In genomic region chr5:1593785-1594335, GRCh38 we compare ENCODE assay signal across 8 cellular contexts.
A peak's percentile ranks its signal among the peaks of the same experiment; 100 is the strongest.
DNase-seq lines count a peak whose midpoint lies in the region; ATAC-seq and TF ChIP-seq lines count a peak whose summit lies in the region.
"Not testable (repeated sequence)": the region's sequence is repeated elsewhere in the genome, so short reads cannot be mapped to it uniquely, and the experiment has no call there.

No MANE protein-coding gene starts in this region.

- not testable (repeated sequence) for H3K27ac Mint-ChIP-seq in GM23338; activated CD4-positive, alpha-beta T cell treated with anti-CD3 and anti-CD28 coated beads, Interleukin-2, amount 10 ng/mL, durations not matched to agents 24 days and 14 days; neural progenitor cell

- peak; percentile 9 for ATAC-seq in GM23338

- H3K4me1 Mint-ChIP-seq in GM23338 (peaks cover 11% of the 10 kb centered on the region), neural progenitor cell (peaks cover 15% of the 10 kb centered on the region)
- H3K4me1 Mint-ChIP-seq in activated CD4-positive, alpha-beta T cell treated with anti-CD3 and anti-CD28 coated beads, Interleukin-2, amount 10 ng/mL, durations not matched to agents 24 days and 14 days = not testable (repeated sequence)

- peak overlapping the region; percentile 84 for H3K9ac ChIP-seq in HUES6 (ENCODE audit: low read length)
- H3K9ac ChIP-seq in iPS-15b (ENCODE audit: low read depth, low read length) = peak overlapping the region; percentile 37
- H3K9ac ChIP-seq in neural progenitor cell = not testable (repeated sequence)

- H3K4me2 ChIP-seq in GM23338 (peak overlapping the region; percentile 60), neural progenitor cell (peak overlapping the region; percentile 99)

- not testable (repeated sequence) for H3K27me3 ChIP-seq in GM23338 (ENCODE audit: insufficient read depth); HUES6 (ENCODE audit: control insufficient read depth, insufficient read depth, low read length); dorsolateral prefrontal cortex; iPS-15b (ENCODE audit: control insufficient read depth, insufficient read depth, low read length); neural progenitor cell; thyroid gland

- not testable (repeated sequence) for H4K20me1 ChIP-seq in GM23338 (replicated peaks; ENCODE audit: insufficient read depth); neural progenitor cell (ENCODE audit: low read depth)

- 28 to 50% methylated on average over 13 to 17 of the region's 32 CpGs for WGBS in thyroid gland, 2 donors

- H3K4me3 Mint-ChIP-seq in GM23338 = peak overlapping the region; percentile 78
- peak overlapping the region; percentile 69 for H3K4me3 Mint-ChIP-seq in activated CD4-positive, alpha-beta T cell treated with anti-CD3 and anti-CD28 coated beads, Interleukin-2, amount 10 ng/mL, durations not matched to agents 24 days and 14 days
- H3K4me3 Mint-ChIP-seq in neural progenitor cell = peak overlapping the region; percentile 86

- not testable (repeated sequence) for TF ChIP-seq POLR2A in thyroid gland (IDR thresholded peaks at IDR 0.05)

- not testable (repeated sequence) for DNase-seq in GM23338 (ENCODE audit: low spot score); activated CD4-positive, alpha-beta T cell treated with anti-CD3 and anti-CD28 coated beads, Interleukin-2, amount 10 ng/mL, durations not matched to agents 24 days and 14 days; neural progenitor cell (ENCODE audit: low spot score)
- peak in 1 of 10 donors; percentile 14 for DNase-seq in dorsolateral prefrontal cortex
- peak; percentile 17 to 18 for DNase-seq in thyroid gland

- intact Hi-C loops in activated CD4-positive, alpha-beta T cell treated with anti-CD3 and anti-CD28 coated beads, Interleukin-2, amount 10 ng/mL, durations not matched to agents 24 days and 14 days (cut with micrococcal nuclease) = loop anchor here (5.0 to 10.0 kb wide), 2 partner anchors 48 to 59 kb away; no protein-coding TSS in a partner anchor
- intact Hi-C loops in dorsolateral prefrontal cortex (cut with DNase I) = loop anchor here (5.0 to 10.0 kb wide), 2 partner anchors 69 to 1357 kb away; partner anchors contain the start of gene LPCAT1 (in 1 of the 2)
- intact Hi-C loops in thyroid gland (cut with DNase I) = not testable (repeated sequence)

- H3K4me1 ChIP-seq in GM23338 (ENCODE audit: insufficient read depth) = peaks cover 15% of the 10 kb centered on the region
- not testable (repeated sequence) for H3K4me1 ChIP-seq in HUES6 (ENCODE audit: control insufficient read depth, insufficient read depth, low read length); iPS-15b (ENCODE audit: control insufficient read depth, insufficient read depth, low read length); neural progenitor cell; thyroid gland

- H3K36me3 ChIP-seq in GM23338 (ENCODE audit: insufficient read depth); iPS-15b (ENCODE audit: control insufficient read depth, insufficient read depth, low read length); neural progenitor cell; thyroid gland: not testable (repeated sequence)
- peaks cover 31% of the 10 kb centered on the region for H3K36me3 ChIP-seq in HUES6 (ENCODE audit: control insufficient read depth, insufficient read depth, low read length)

- H3K27ac ChIP-seq in GM23338 (ENCODE audit: low read depth); neural progenitor cell: not testable (repeated sequence)
- H3K27ac ChIP-seq in HUES6 (ENCODE audit: low read depth, low read length) (peak overlapping the region; percentile 15; the same call in 1 of the 2 replicates), dorsolateral prefrontal cortex (peak overlapping the region in 47 of 59 donors; percentile 22 to 86 (median 66)), thyroid gland (peak overlapping the region; percentile 74 to 87 (median 82))

- peaks cover 14% of the 10 kb centered on the region; the same call in 2 of the 3 replicates for H3K36me3 Mint-ChIP-seq in GM23338 (ENCODE audit: low read depth)
- not testable (repeated sequence) for H3K36me3 Mint-ChIP-seq in activated CD4-positive, alpha-beta T cell treated with anti-CD3 and anti-CD28 coated beads, Interleukin-2, amount 10 ng/mL, durations not matched to agents 24 days and 14 days (ENCODE audit: low read depth); neural progenitor cell

- not testable (repeated sequence) for H3K79me2 ChIP-seq in GM23338 (replicated peaks; ENCODE audit: insufficient read depth); neural progenitor cell (ENCODE audit: low read depth)

- TF ChIP-seq CTCF in GM23338 (conservative IDR thresholded peaks at IDR 0.05; ENCODE audit: low read depth in 2 of 2); dorsolateral prefrontal cortex (IDR thresholded peaks at IDR 0.05 in 54 of 56, conservative IDR thresholded peaks at IDR 0.05 in 2 of 56; ENCODE audit: low read depth in 1 of 56, partially characterized antibody in 56 of 56); neural progenitor cell (IDR thresholded peaks at IDR 0.05); thyroid gland (IDR thresholded peaks at IDR 0.05): not testable (repeated sequence)

- not testable (repeated sequence) for H2AFZ ChIP-seq in GM23338
- peak overlapping the region; percentile 85 for H2AFZ ChIP-seq in neural progenitor cell (replicated peaks)

- H3K9me2 ChIP-seq in GM23338 (ENCODE audit: insufficient read depth) = not testable (repeated sequence)

- not testable (repeated sequence) for H3F3A ChIP-seq in GM23338 (replicated peaks; ENCODE audit: low read depth); neural progenitor cell (ENCODE audit: low read depth)

- H3K4me3 ChIP-seq in GM08714 (ENCODE audit: low read length) (peak overlapping the region; percentile 98), GM23338 (peak overlapping the region; percentile 52), HUES6 (ENCODE audit: low read depth, low read length) (peak overlapping the region; percentile 95), dorsolateral prefrontal cortex (peak overlapping the region; percentile 31 to 76 (median 62)), iPS-15b (ENCODE audit: low read depth, low read length) (peak overlapping the region; percentile 58), neural progenitor cell (peak overlapping the region; percentile 88), thyroid gland (replicated peaks in 1 of 3) (peak overlapping the region; percentile 23 to 66 (median 26))

- not testable (repeated sequence) for H3K9me3 Mint-ChIP-seq in GM23338; activated CD4-positive, alpha-beta T cell treated with anti-CD3 and anti-CD28 coated beads, Interleukin-2, amount 10 ng/mL, durations not matched to agents 24 days and 14 days; neural progenitor cell

- H3K9me3 ChIP-seq in HUES6 (ENCODE audit: control insufficient read depth, insufficient read depth, low read depth, low read length); iPS-15b (ENCODE audit: control insufficient read depth, insufficient read depth, low read length); neural progenitor cell (ENCODE audit: low read depth); thyroid gland: not testable (repeated sequence)

- H3K27me3 Mint-ChIP-seq in GM23338 (ENCODE audit: insufficient read depth, low read depth, poor library complexity); activated CD4-positive, alpha-beta T cell treated with anti-CD3 and anti-CD28 coated beads, Interleukin-2, amount 10 ng/mL, durations not matched to agents 24 days and 14 days; neural progenitor cell (ENCODE audit: insufficient read depth, low read depth): not testable (repeated sequence)

Comparison
In these comparisons a context has a peak if more than half of its experiments do, and no peak if none do; other contexts are left out.
1. H3K4me3 ChIP-seq: peak in every context shown above with its lines; median percentile 98 in GM08714; 95 in HUES6; 88 in neural progenitor cell; 62 in dorsolateral prefrontal cortex; 58 in iPS-15b; 52 in GM23338; 26 in thyroid gland.